ENCODE assay signal across 1 cellular context in genomic region chr15:25848769-25849430, GRCh38.
TF ChIP-seq lines count a peak whose summit lies in the region.

No MANE protein-coding gene starts in this region.

TF ChIP-seq in IMR-90, 13 proteins besides CTCF, POLR2A, EP300 and RAD21 (continued from another document):
- TF ChIP-seq USF2 (IDR thresholded peaks at IDR 0.05; ENCODE audit: low read depth, low read length) (no peak), CHD1 (IDR thresholded peaks at IDR 0.05; ENCODE audit: low read depth, low read length) (no peak), CEBPB (IDR thresholded peaks at IDR 0.05; ENCODE audit: low read depth, low read length) (no peak), NFE2L2 (IDR thresholded peaks at IDR 0.05; ENCODE audit: low read depth, low read length) (no peak), SMC3 (IDR thresholded peaks at IDR 0.05; ENCODE audit: low read depth, low read length) (no peak), MAFK (IDR thresholded peaks at IDR 0.05; ENCODE audit: low read depth, low read length) (no peak), RFX5 (IDR thresholded peaks at IDR 0.05; ENCODE audit: low read depth, low read length) (no peak), MXI1 (IDR thresholded peaks at IDR 0.05; ENCODE audit: borderline replicate concordance, low read depth, low read length) (no peak), MAZ (IDR thresholded peaks at IDR 0.05; ENCODE audit: borderline replicate concordance, low read depth, low read length) (no peak)
